Comparison of ENCODE assay signal across 8 cellular contexts in genomic region chr1:12617511-12617900, GRCh38. TPM values are rescaled to one million over a fixed set of nuclear protein-coding genes. Genes with fewer than 3 reads are reported as not detected.
DNase-seq lines count a peak whose midpoint lies in the region; ATAC-seq and TF ChIP-seq lines count a peak whose summit lies in the region.

No MANE protein-coding gene starts in this region.

- peak overlapping the region; percentile 99 for H3K4me2 ChIP-seq in smooth muscle cell

- TF ChIP-seq CTCF in foreskin keratinocyte (conservative IDR thresholded peaks at IDR 0.05), result no peak
- TF ChIP-seq CTCF in smooth muscle cell (IDR thresholded peaks at IDR 0.05; ENCODE audit: borderline replicate concordance, insufficient read depth, poor library complexity, severe bottlenecking), result no peak

- H3K27ac ChIP-seq in foreskin keratinocyte (peak overlapping the region; percentile 62), smooth muscle cell (ENCODE audit: low read depth) (no peak overlapping the region)

- no peaks in the 10 kb centered on the region for H3K9me3 Mint-ChIP-seq in activated T-cell treated with anti-CD3 and anti-CD28 coated beads, Interleukin-2, amount 50 U/mL, for 72 hours

- H3F3A ChIP-seq in smooth muscle cell (ENCODE audit: low read depth), result peaks cover 4% of the 10 kb centered on the region

- 2% methylated on average over 12 of the region's 13 CpGs for WGBS in smooth muscle cell (ENCODE audit: low lambda C conversion rate)

- H3K27me3 ChIP-seq in foreskin keratinocyte, result peaks cover 9% of the 10 kb centered on the region
- H3K27me3 ChIP-seq in smooth muscle cell (ENCODE audit: low read depth), result peaks cover 13% of the 10 kb centered on the region

- peak overlapping the region; percentile 87 for H3K4me3 ChIP-seq in smooth muscle cell

- no peaks in the 10 kb centered on the region for H3K9me3 ChIP-seq in smooth muscle cell (replicated peaks; ENCODE audit: low read depth)

- H3K27me3 Mint-ChIP-seq in activated T-cell treated with anti-CD3 and anti-CD28 coated beads, Interleukin-2, amount 50 U/mL, for 72 hours (ENCODE audit: low read depth), result no peaks in the 10 kb centered on the region

- peaks cover 68% of the 10 kb centered on the region for H3K4me1 Mint-ChIP-seq in activated T-cell treated with anti-CD3 and anti-CD28 coated beads, Interleukin-2, amount 50 U/mL, for 72 hours (ENCODE audit: low read depth)

- no peaks in the 10 kb centered on the region for H3K4me1 ChIP-seq in foreskin keratinocyte
- peaks cover 35% of the 10 kb centered on the region for H3K4me1 ChIP-seq in smooth muscle cell (ENCODE audit: low read depth)

- H3K27ac Mint-ChIP-seq in activated T-cell treated with anti-CD3 and anti-CD28 coated beads, Interleukin-2, amount 50 U/mL, for 72 hours, result peak overlapping the region; percentile 98

- ATAC-seq in activated T-cell treated with anti-CD3 and anti-CD28 coated beads, Interleukin-2, amount 50 U/mL, for 72 hours (replicated peaks in 1 of 2), result no peak
- ATAC-seq in foreskin keratinocyte, result no peak
- ATAC-seq in GM21737 (IDR thresholded peaks at IDR 0.05; ENCODE audit: unreplicated experiment), result no peak

- no peaks in the 10 kb centered on the region for H3K79me2 ChIP-seq in smooth muscle cell (ENCODE audit: low read depth)

- H3K36me3 ChIP-seq in smooth muscle cell (ENCODE audit: low read depth), result no peaks in the 10 kb centered on the region

- peak overlapping the region; percentile 90 for H2AFZ ChIP-seq in smooth muscle cell (ENCODE audit: low read depth)

- H3K9ac ChIP-seq in smooth muscle cell (ENCODE audit: low read depth), result no peak overlapping the region

- peaks cover 3 to 8% of the 10 kb centered on the region in 2 donors for H3K36me3 Mint-ChIP-seq in activated T-cell treated with anti-CD3 and anti-CD28 coated beads, Interleukin-2, amount 50 U/mL, for 72 hours (ENCODE audit: insufficient read depth in 2 of 2)

- intact Hi-C loops in posterior vena cava (cut with DNase I), result loop anchor here in 1 of 2 donors (5.0 kb wide), 1 partner anchor 75 kb away; no protein-coding TSS in a partner anchor

- DNase-seq in NCI-H1105 treated with DMSO at 0.1 percent for 48 hours (lab: John Stamatoyannopoulos, UW) (peak; percentile 35), NCI-H1105 (lab: John Stamatoyannopoulos, UW) (no peak), foreskin keratinocyte (no peak), smooth muscle cell (lab: John Stamatoyannopoulos, UW; ENCODE audit: unreplicated experiment) (no peak), posterior vena cava (ENCODE audit: low spot score) (no peak)
- peak; percentile 30 to 37 for DNase-seq in activated T-cell treated with anti-CD3 and anti-CD28 coated beads, Interleukin-2, amount 50 U/mL, for 72 hours
- DNase-seq in NK-92 treated with Interleukin-12 subunit alpha and Interleukin-12 subunit beta, amount 100 ng/mL, for 24 hours (lab: John Stamatoyannopoulos, UW), result no peak

- no peaks in the 10 kb centered on the region for H4K20me1 ChIP-seq in smooth muscle cell (ENCODE audit: low read depth)

- peak overlapping the region; percentile 92 to 96 for H3K4me3 Mint-ChIP-seq in activated T-cell treated with anti-CD3 and anti-CD28 coated beads, Interleukin-2, amount 50 U/mL, for 72 hours

RNA-seq across cellular contexts. Expression of gene DHRS3, which starts 0.5 kb away (rescaled TPM):
- 10 to 100 TPM; 60.4 to 65.3 TPM for total RNA-seq in activated T-cell treated with anti-CD3 and anti-CD28 coated beads, Interleukin-2, amount 50 U/mL, for 72 hours
- total RNA-seq in foreskin keratinocyte (2.6 and 6.4 TPM in 2 replicates), smooth muscle cell (2.7 and 9.5 TPM in 2 replicates), posterior vena cava (100 to 1,000 TPM; 107 to 144 TPM)
- polyA plus RNA-seq in foreskin keratinocyte (3.2 and 7.0 TPM in 2 replicates), smooth muscle cell (0.89 and 2.8 TPM in 2 replicates)

RNA-seq across cellular contexts. Expression of gene AADACL4, which starts 26.4 kb away (rescaled TPM):
- not detected for total RNA-seq in activated T-cell treated with anti-CD3 and anti-CD28 coated beads, Interleukin-2, amount 50 U/mL, for 72 hours
- total RNA-seq in foreskin keratinocyte (not detected in 2 replicates), smooth muscle cell (not detected in 2 replicates), posterior vena cava (not detected)
- polyA plus RNA-seq in foreskin keratinocyte (not detected in 2 replicates), smooth muscle cell (not detected in 2 replicates)

Comparison
In these comparisons a context has a peak if more than half of its experiments do, and no peak if none do; other contexts are left out.
1. DNase-seq: peak in NCI-H1105 treated with DMSO at 0.1 percent for 48 hours (single experiment) and activated T-cell treated with anti-CD3 and anti-CD28 coated beads, Interleukin-2, amount 50 U/mL, for 72 hours (2 of 2); none in NCI-H1105 (single experiment), foreskin keratinocyte (0 of 2), smooth muscle cell (single experiment), posterior vena cava (single experiment) and NK-92 treated with Interleukin-12 subunit alpha and Interleukin-12 subunit beta, amount 100 ng/mL, for 24 hours (single experiment).